ENCODE assay signal across 23 cellular contexts in the genomic region with DNA sequence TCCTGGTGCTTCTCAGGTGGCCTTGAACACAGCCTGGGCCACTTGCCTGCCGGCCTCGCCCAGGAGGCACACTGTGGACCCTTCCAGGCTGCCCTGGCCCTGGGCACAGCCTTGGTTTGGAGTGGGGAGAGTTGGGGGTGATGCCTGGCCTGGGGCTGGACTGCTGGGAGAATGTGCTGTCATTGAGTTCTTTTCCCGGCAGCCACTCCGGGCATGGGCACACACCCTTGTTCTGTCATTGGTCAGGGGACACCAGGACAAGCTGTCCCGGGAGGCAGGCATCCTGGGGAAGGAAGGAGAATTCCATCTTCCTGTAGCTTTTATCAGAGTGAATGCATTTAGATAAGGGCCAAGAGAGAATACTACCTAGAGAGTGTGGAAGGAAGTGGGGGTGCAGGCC.
"Had no signal": no experiment of that assay in that cellular context is flagged by ENCODE, and none has a peak within 500 bp of the region (broad histone marks: within the 10 kb centered on the region; RNA-seq: fewer than 3 reads in every experiment).

No MANE protein-coding gene starts in this region.

- H3K4me1 ChIP-seq: breast epithelium, colonic mucosa, suprapubic skin, vagina had no signal

- H3K36me3 ChIP-seq: breast epithelium, colonic mucosa, left lung, stomach, suprapubic skin, vagina had no signal

- ATAC-seq: activated T-cell treated with anti-CD3 and anti-CD28 coated beads, Interleukin-2, amount 50 U/mL, for 72 hours; left lung; T-helper 17 cell had no signal

- DNase-seq: activated CD4-positive, alpha-beta memory T cell treated with anti-CD3 and anti-CD28 coated beads for 36 hours; activated CD4-positive, alpha-beta T cell treated with anti-CD3 and anti-CD28 coated beads for 4 hours; activated CD4-positive, CD25-positive, alpha-beta regulatory T cell; activated effector memory CD4-positive, alpha-beta T cell treated with Interleukin-2 at 50 U/mL for 16 hours; activated naive CD4-positive, alpha-beta T cell treated with anti-CD3 and anti-CD28 coated beads for 36 hours; activated naive CD8-positive, alpha-beta T cell treated with anti-CD3 and anti-CD28 coated beads, Interleukin-2, amount 10 ng/mL, durations not matched to agents 7 days and 5 days; activated T-cell treated with anti-CD3 and anti-CD28 coated beads, Interleukin-2, amount 50 U/mL, for 72 hours; amniotic stem cell; colonic mucosa; kidney; left lung; naive B cell; retina; stimulated activated CD4-positive, alpha-beta T cell treated with anti-CD3 and anti-CD28 coated beads, Interleukin-4, amount 100 ng/mL, for 24 hours; stomach; SW 1271; T-helper 17 cell had no signal

- H3K27ac ChIP-seq: colonic mucosa, stomach, suprapubic skin, vagina had no signal

- H3K27me3 Mint-ChIP-seq: activated CD4-positive, alpha-beta memory T cell treated with anti-CD3 and anti-CD28 coated beads for 36 hours; activated naive CD8-positive, alpha-beta T cell treated with anti-CD3 and anti-CD28 coated beads, Interleukin-2, amount 10 ng/mL, durations not matched to agents 7 days and 5 days; naive B cell; T-helper 17 cell had no signal

- H3K9me3 ChIP-seq: breast epithelium, colonic mucosa, left lung, stomach, suprapubic skin, tibial nerve, vagina had no signal

- H3K9me3 Mint-ChIP-seq: activated CD4-positive, alpha-beta memory T cell treated with anti-CD3 and anti-CD28 coated beads for 36 hours; activated naive CD4-positive, alpha-beta T cell treated with anti-CD3 and anti-CD28 coated beads for 36 hours; activated naive CD8-positive, alpha-beta T cell treated with anti-CD3 and anti-CD28 coated beads, Interleukin-2, amount 10 ng/mL, durations not matched to agents 7 days and 5 days; activated T-cell treated with anti-CD3 and anti-CD28 coated beads, Interleukin-2, amount 50 U/mL, for 72 hours; neural crest cell had no signal

- H3K4me1 Mint-ChIP-seq: naive B cell had no signal

- H3K27me3 ChIP-seq: breast epithelium, colonic mucosa, left lung, stomach, suprapubic skin, tibial nerve, vagina had no signal

- H3K27ac Mint-ChIP-seq: activated CD4-positive, alpha-beta memory T cell treated with anti-CD3 and anti-CD28 coated beads for 36 hours; activated naive CD4-positive, alpha-beta T cell treated with anti-CD3 and anti-CD28 coated beads for 36 hours; activated naive CD8-positive, alpha-beta T cell treated with anti-CD3 and anti-CD28 coated beads, Interleukin-2, amount 10 ng/mL, durations not matched to agents 7 days and 5 days; activated T-cell treated with anti-CD3 and anti-CD28 coated beads, Interleukin-2, amount 50 U/mL, for 72 hours; naive B cell; progenitor cell of endocrine pancreas; T-helper 17 cell had no signal

- H3K4me3 ChIP-seq: breast epithelium, colonic mucosa, left lung, stomach, suprapubic skin, tibial nerve, vagina had no signal

- H3K4me3 Mint-ChIP-seq: activated CD4-positive, alpha-beta memory T cell treated with anti-CD3 and anti-CD28 coated beads for 36 hours; activated naive CD4-positive, alpha-beta T cell treated with anti-CD3 and anti-CD28 coated beads for 36 hours; activated naive CD8-positive, alpha-beta T cell treated with anti-CD3 and anti-CD28 coated beads, Interleukin-2, amount 10 ng/mL, durations not matched to agents 7 days and 5 days; activated T-cell treated with anti-CD3 and anti-CD28 coated beads, Interleukin-2, amount 50 U/mL, for 72 hours; naive B cell; neural crest cell; T-helper 17 cell had no signal

- H3K36me3 Mint-ChIP-seq: activated CD4-positive, alpha-beta memory T cell treated with anti-CD3 and anti-CD28 coated beads for 36 hours; activated naive CD8-positive, alpha-beta T cell treated with anti-CD3 and anti-CD28 coated beads, Interleukin-2, amount 10 ng/mL, durations not matched to agents 7 days and 5 days; naive B cell had no signal
